In the genomic region with DNA sequence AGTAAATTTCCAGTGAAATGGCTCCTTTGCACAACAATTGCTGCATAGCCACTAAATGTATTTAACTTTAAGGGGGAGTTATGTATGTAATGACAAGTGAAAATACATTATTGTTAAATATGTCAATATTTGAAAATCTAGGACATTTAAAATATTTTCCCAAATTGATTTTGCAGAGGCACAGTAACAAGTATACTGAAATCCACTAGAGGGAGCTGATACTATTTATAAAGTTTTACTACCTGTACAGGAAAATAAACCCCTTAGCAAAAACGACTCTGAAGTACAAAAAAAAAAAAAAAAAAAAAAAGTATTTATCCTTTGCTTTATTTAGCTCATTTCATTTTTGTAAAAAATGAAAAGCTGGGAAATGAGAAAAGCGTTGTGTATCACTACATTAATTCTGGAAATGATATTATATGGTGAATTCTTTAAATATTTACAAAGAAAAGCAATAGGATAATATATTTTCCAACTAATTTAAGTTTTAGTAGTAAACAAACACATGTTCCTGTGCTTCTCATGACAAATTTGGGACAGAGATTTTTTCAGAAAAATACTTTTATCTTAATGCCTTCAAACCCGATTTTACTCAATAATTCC, we compare ENCODE assay signal across 13 cellular contexts.
A peak's percentile ranks its signal among the peaks of the same experiment; 100 is the strongest.
DNase-seq lines count a peak whose midpoint lies in the region; ATAC-seq, FAIRE-seq and TF ChIP-seq lines count a peak whose summit lies in the region.
"Had no signal": no experiment of that assay in that cellular context is flagged by ENCODE, and none has a peak within 500 bp of the region (broad histone marks: within the 10 kb centered on the region; RNA-seq: fewer than 3 reads in every experiment).

No MANE protein-coding gene starts in this region.

- peak; percentile 36; the same call in 1 of the 2 replicates for TF ChIP-seq CTCF in LNCAP (IDR thresholded peaks at IDR 0.05)
- peak; percentile 24 for TF ChIP-seq CTCF in brain microvascular endothelial cell (IDR thresholded peaks at IDR 0.05; ENCODE audit: low read depth, low read length, missing control alignments)
- no peak for TF ChIP-seq CTCF in pancreas (IDR thresholded peaks at IDR 0.05)

- intact Hi-C loops in pancreas (cut with DNase I) = no loop called here

- no peaks in the 10 kb centered on the region for H3K9me3 ChIP-seq in pancreas
- H3K9me3 ChIP-seq: thyroid gland had no signal

- no peaks in the 10 kb centered on the region for H3K36me3 ChIP-seq in brain microvascular endothelial cell (replicated peaks)
- no peaks in the 10 kb centered on the region for H3K36me3 ChIP-seq in pancreas
- H3K36me3 ChIP-seq: thyroid gland had no signal

- in situ Hi-C loops in brain microvascular endothelial cell (cut with HindIII; ENCODE audit: low pct_ligation_motif_present, low sequenced_read_pairs) = no loop called here

- no peak overlapping the region for H3K4me3 ChIP-seq in brain microvascular endothelial cell (ENCODE audit: low read depth, low read length)
- H3K4me3 ChIP-seq in pancreas = no peak overlapping the region
- H3K4me3 ChIP-seq: thyroid gland had no signal

- H3K27me3 ChIP-seq in brain microvascular endothelial cell (replicated peaks) (no peaks in the 10 kb centered on the region), pancreas (peaks cover 0 to 10% (median 0%) of the 10 kb centered on the region in 4 donors)
- H3K27me3 ChIP-seq: thyroid gland had no signal

- peak; percentile 98 for FAIRE-seq in pancreas (lab: Jason Lieb, UNC)
- FAIRE-seq: endothelial cell of umbilical vein had no signal

- H3K4me1 ChIP-seq in pancreas = no peaks in the 10 kb centered on the region
- H3K4me1 ChIP-seq: thyroid gland had no signal

- DNase-seq in NCI-H1694 treated with DMSO at 0.1 percent for 48 hours (lab: John Stamatoyannopoulos, UW) (peak; percentile 6), NCI-H1694 (lab: John Stamatoyannopoulos, UW) (no peak), brain microvascular endothelial cell (no peak), pancreas (no peak), AG08395 (ENCODE audit: low spot score) (no peak)
- DNase-seq: activated T-cell treated with anti-CD3 and anti-CD28 coated beads, Interleukin-2, amount 50 U/mL, for 48 hours; mesenchymal stem cell; stimulated activated CD4-positive, alpha-beta T cell treated with anti-CD3 and anti-CD28 coated beads, Interleukin-1b, Interleukin-23, amount 100 ng/mL, for 48 hours; thyroid gland had no signal

- 21 to 33% methylated on average over 3 of the region's 3 CpGs for WGBS in pancreas, 2 donors

- H3K27ac ChIP-seq in brain microvascular endothelial cell (no peak overlapping the region), pancreas (no peak overlapping the region)
- H3K27ac ChIP-seq: thyroid gland had no signal

- ATAC-seq in pancreas (no peak), HG03439 (IDR thresholded peaks at IDR 0.05; ENCODE audit: unreplicated experiment) (no peak), HG02981 (IDR thresholded peaks at IDR 0.05; ENCODE audit: unreplicated experiment) (no peak)

Comparison
In these comparisons a context has a peak if more than half of its experiments do, and no peak if none do; other contexts are left out.
1. CTCF ChIP-seq: peak in LNCAP (single experiment) and brain microvascular endothelial cell (single experiment); none in pancreas (0 of 4).